In the genomic region with DNA sequence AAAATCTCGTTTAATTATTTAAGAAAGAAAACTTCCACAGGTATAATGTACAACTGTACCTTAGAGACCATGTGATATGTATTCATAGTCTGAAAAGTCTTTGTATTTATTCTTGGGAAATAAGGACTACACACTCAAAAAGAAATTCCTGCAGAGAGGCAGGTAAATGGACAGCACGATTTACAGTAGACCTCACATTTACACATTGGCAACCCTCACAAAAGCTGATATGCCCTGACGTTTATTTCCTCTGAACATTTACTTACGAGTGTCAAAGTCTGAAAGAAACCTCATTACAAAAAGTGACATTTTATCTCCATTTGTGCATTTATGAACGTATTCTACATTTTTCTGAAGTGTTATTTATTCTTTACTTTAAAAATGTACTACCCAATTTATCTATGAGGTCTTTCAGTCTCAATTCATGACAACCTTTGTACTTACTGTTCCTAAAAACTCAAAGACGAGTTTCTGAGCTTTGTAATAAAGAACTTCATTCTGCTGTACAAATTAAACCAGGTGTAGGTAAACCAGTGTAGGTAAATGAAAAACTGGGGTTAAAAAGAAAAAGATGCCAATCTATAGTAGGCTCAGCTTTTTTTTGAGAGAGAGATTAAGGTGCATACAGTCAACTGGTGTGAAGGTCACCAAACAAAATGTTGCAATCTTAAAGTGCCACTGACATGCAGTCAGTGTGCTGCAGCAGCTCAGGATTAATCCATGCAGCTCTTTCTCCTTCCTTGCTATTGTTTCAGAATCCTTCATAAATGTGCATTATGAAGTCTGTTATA, we compare ENCODE assay signal across 1 cellular context.
A peak's percentile ranks its signal among the peaks of the same experiment; 100 is the strongest.
TF ChIP-seq lines count a peak whose summit lies in the region.

No MANE protein-coding gene starts in this region.

TF ChIP-seq in liver, 16 proteins besides CTCF, POLR2A, EP300 and RAD21 (continued from another document):
- TF ChIP-seq, protein P1, sequence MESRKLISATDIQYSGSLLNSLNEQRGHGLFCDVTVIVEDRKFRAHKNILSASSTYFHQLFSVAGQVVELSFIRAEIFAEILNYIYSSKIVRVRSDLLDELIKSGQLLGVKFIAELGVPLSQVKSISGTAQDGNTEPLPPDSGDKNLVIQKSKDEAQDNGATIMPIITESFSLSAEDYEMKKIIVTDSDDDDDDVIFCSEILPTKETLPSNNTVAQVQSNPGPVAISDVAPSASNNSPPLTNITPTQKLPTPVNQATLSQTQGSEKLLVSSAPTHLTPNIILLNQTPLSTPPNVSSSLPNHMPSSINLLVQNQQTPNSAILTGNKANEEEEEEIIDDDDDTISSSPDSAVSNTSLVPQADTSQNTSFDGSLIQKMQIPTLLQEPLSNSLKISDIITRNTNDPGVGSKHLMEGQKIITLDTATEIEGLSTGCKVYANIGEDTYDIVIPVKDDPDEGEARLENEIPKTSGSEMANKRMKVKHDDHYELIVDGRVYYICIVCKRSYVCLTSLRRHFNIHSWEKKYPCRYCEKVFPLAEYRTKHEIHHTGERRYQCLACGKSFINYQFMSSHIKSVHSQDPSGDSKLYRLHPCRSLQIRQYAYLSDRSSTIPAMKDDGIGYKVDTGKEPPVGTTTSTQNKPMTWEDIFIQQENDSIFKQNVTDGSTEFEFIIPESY (IDR thresholded peaks at IDR 0.05) = peak; percentile 28
- TF ChIP-seq NR2F2 (IDR thresholded peaks at IDR 0.05) = peak; percentile 26
- TF ChIP-seq HNF4A (conservative IDR thresholded peaks at IDR 0.05) = peak; percentile 75 to 79
TF ChIP-seq in liver: peak in this region for 13.
